ENCODE assay signal across 27 cellular contexts in the genomic region with DNA sequence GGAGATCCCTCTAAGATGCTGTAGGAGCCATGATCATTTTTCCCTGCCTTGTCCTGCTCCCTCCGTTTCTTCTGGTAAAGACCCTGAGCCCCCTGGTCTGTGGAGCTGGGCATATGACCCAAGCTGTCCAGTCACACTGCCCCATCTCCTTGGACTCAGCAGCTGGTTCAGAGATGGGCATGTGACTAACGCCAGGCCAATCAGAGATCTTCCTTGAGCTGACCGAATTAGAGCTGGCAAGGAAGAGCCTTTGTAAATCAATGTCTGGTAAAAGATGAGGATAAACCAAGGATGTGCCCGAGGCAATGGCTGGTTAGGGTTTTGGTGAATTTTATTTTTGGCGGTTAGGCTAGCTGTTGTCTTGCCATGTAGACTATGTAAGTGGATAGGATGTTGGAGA.
"Had no signal": no experiment of that assay in that cellular context is flagged by ENCODE, and none has a peak within 500 bp of the region (broad histone marks: within the 10 kb centered on the region; RNA-seq: fewer than 3 reads in every experiment).

No MANE protein-coding gene starts in this region.

- H3K27ac ChIP-seq: colonic mucosa, epithelial cell of prostate, gastrocnemius medialis, left lung, psoas muscle, sigmoid colon, thoracic aorta, tibial nerve, upper lobe of left lung had no signal

- H3K36me3 Mint-ChIP-seq: mesothelial cell of epicardium had no signal

- H3K4me3 ChIP-seq: colonic mucosa, gastrocnemius medialis, left lung, mucosa of descending colon, psoas muscle, sigmoid colon, thoracic aorta, tibial nerve, upper lobe of left lung had no signal

- H3K4me1 ChIP-seq: colonic mucosa, gastrocnemius medialis, left lung, psoas muscle, sigmoid colon, tibial nerve, upper lobe of left lung had no signal

- H3K4me1 Mint-ChIP-seq: endodermal cell, mesothelial cell of epicardium, naive B cell, neural crest cell had no signal

- ATAC-seq: esophagus mucosa; gastrocnemius medialis; left cardiac atrium; left lung; mucosa of descending colon; natural killer cell treated with Interleukin-12 subunit alpha and Interleukin-12 subunit beta and Interleukin-15 and Interleukin-18, amount 100 ng/mL, for 72 hours; psoas muscle; right cardiac atrium; stimulated activated memory B cell treated with anti-CD40 and anti-IgM and Interleukin-4, amounts not matched to agents 10 μg/mL and 1 μg/mL and 100 μg/mL, for 72 hours had no signal

- DNase-seq: colonic mucosa; effector CD8-positive, alpha-beta T cell; foreskin fibroblast; gastrocnemius medialis; head of caudate nucleus; left cardiac atrium; left lung; mesenchymal stem cell; mucosa of descending colon; naive B cell; psoas muscle; right cardiac atrium; sigmoid colon; stimulated activated CD4-positive, alpha-beta T cell treated with anti-CD3 and anti-CD28 coated beads, Interleukin-4, amount 100 ng/mL, for 4 hours; upper lobe of left lung had no signal

- H3K27me3 Mint-ChIP-seq: dendritic cell treated with granulocyte-macrophage colony-stimulating factor and Interleukin-4, amounts not matched to agents 40 ng/mL and 50 ng/mL, for 4 days; natural killer cell treated with Interleukin-12 subunit alpha and Interleukin-12 subunit beta and Interleukin-15 and Interleukin-18, amount 100 ng/mL, for 72 hours; stimulated activated memory B cell treated with anti-CD40 and anti-IgM and Interleukin-4, amounts not matched to agents 10 μg/mL and 1 μg/mL and 100 μg/mL, for 72 hours had no signal

- H3K4me3 Mint-ChIP-seq: dendritic cell treated with granulocyte-macrophage colony-stimulating factor and Interleukin-4, amounts not matched to agents 40 ng/mL and 50 ng/mL, for 4 days; endodermal cell; mesothelial cell of epicardium; naive B cell; natural killer cell treated with Interleukin-12 subunit alpha and Interleukin-12 subunit beta and Interleukin-15 and Interleukin-18, amount 100 ng/mL, for 72 hours; neural crest cell; stimulated activated memory B cell treated with anti-CD40 and anti-IgM and Interleukin-4, amounts not matched to agents 10 μg/mL and 1 μg/mL and 100 μg/mL, for 72 hours; stimulated activated naive CD8-positive, alpha-beta T cell treated with anti-CD3 and anti-CD28 coated beads, Interleukin-15, Interleukin-2, amounts not matched to agents 100 ng/mL and 50 ng/mL, for 24 hours had no signal

- FAIRE-seq: urothelium cell line had no signal

- H3K9me3 ChIP-seq: colonic mucosa, gastrocnemius medialis had no signal

- H3K36me3 ChIP-seq: colonic mucosa, gastrocnemius medialis, left lung, sigmoid colon, thoracic aorta, tibial nerve, upper lobe of left lung had no signal

- H3K27me3 ChIP-seq: colonic mucosa, gastrocnemius medialis, left lung, sigmoid colon, tibial nerve, upper lobe of left lung had no signal

- H3K27ac Mint-ChIP-seq: dendritic cell treated with granulocyte-macrophage colony-stimulating factor and Interleukin-4, amounts not matched to agents 40 ng/mL and 50 ng/mL, for 4 days; endodermal cell; mesothelial cell of epicardium; naive B cell; natural killer cell treated with Interleukin-12 subunit alpha and Interleukin-12 subunit beta and Interleukin-15 and Interleukin-18, amount 100 ng/mL, for 72 hours; stimulated activated memory B cell treated with anti-CD40 and anti-IgM and Interleukin-4, amounts not matched to agents 10 μg/mL and 1 μg/mL and 100 μg/mL, for 72 hours; stimulated activated naive CD8-positive, alpha-beta T cell treated with anti-CD3 and anti-CD28 coated beads, Interleukin-15, Interleukin-2, amounts not matched to agents 100 ng/mL and 50 ng/mL, for 24 hours had no signal
